In genomic region chr10:32279795-32280194, GRCh38 we compare ENCODE assay signal across 18 cellular contexts.
"Had no signal": no experiment of that assay in that cellular context is flagged by ENCODE, and none has a peak within 500 bp of the region (broad histone marks: within the 10 kb centered on the region; RNA-seq: fewer than 3 reads in every experiment).

No MANE protein-coding gene starts in this region.

- H3K4me3 Mint-ChIP-seq: immature natural killer cell; naive thymus-derived CD8-positive, alpha-beta T cell; neural progenitor cell had no signal

- H3K4me1 ChIP-seq: gastrocnemius medialis, neural progenitor cell, pancreas had no signal

- H3K27me3 Mint-ChIP-seq: naive thymus-derived CD8-positive, alpha-beta T cell; progenitor cell of endocrine pancreas had no signal

- H3K4me1 Mint-ChIP-seq: neural progenitor cell had no signal

- H3K9me3 ChIP-seq: esophagus muscularis mucosa, gastrocnemius medialis, pancreas had no signal

- H3K27ac ChIP-seq: coronary artery, epithelial cell of prostate, esophagus muscularis mucosa, gastrocnemius medialis, neural progenitor cell, pancreas had no signal

- H3K27me3 ChIP-seq: dorsolateral prefrontal cortex, esophagus muscularis mucosa, gastrocnemius medialis, neural progenitor cell, pancreas had no signal

- H3K4me3 ChIP-seq: coronary artery, dorsolateral prefrontal cortex, esophagus muscularis mucosa, gastrocnemius medialis, neural progenitor cell, pancreas had no signal

- H3K9me3 Mint-ChIP-seq: immature natural killer cell; naive thymus-derived CD8-positive, alpha-beta T cell; neural progenitor cell had no signal

- H3K27ac Mint-ChIP-seq: neural progenitor cell, progenitor cell of endocrine pancreas had no signal

- ATAC-seq: gastrocnemius medialis; left ventricle myocardium superior; naive thymus-derived CD8-positive, alpha-beta T cell; pancreas; right cardiac atrium had no signal

- DNase-seq: dorsolateral prefrontal cortex; effector memory CD4-positive, alpha-beta T cell; gastrocnemius medialis; immature natural killer cell; left ventricle myocardium superior; naive thymus-derived CD8-positive, alpha-beta T cell; nucleus accumbens; pancreas; right cardiac atrium; small intestine; stimulated activated CD4-positive, alpha-beta T cell treated with anti-CD3 and anti-CD28 coated beads, Interleukin-12 subunit alpha, Interleukin-12 subunit beta, amount 100 ng/mL, for 4 hours; stimulated activated naive CD4-positive, alpha-beta T cell treated with Interleukin-2 at 50 U/mL for 16 hours; trophoblast cell had no signal
